16 cellular contexts compared by ENCODE assay signal in the genomic region with DNA sequence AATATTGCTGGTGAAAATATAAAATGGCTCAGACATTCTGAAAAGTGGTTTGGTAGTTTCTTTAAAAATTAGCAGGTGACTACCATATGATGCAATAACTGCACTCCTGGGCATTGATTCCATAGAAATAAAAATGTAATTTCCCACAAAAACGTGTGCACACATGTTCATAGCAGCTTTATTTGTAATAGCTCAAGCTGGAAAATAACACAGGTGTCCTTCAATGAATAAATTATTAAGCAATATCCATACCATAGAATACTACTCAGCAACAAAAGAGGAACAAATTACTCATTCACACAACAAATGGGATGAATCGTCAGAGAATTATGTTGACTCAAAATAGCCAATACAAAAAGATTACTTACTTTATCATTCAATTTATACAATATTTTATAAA.
DNase-seq lines count a peak whose midpoint lies in the region; ATAC-seq, FAIRE-seq and TF ChIP-seq lines count a peak whose summit lies in the region.
"Had no signal": no experiment of that assay in that cellular context is flagged by ENCODE, and none has a peak within 500 bp of the region (broad histone marks: within the 10 kb centered on the region; RNA-seq: fewer than 3 reads in every experiment).

No MANE protein-coding gene starts in this region.

- TF ChIP-seq CTCF in endothelial cell of umbilical vein (IDR thresholded peaks at IDR 0.05; ENCODE audit: extremely low read depth in 1 of 2, insufficient read depth in 1 of 2, low read depth in 1 of 2, low read length in 2 of 2) (no peak), foreskin keratinocyte (conservative IDR thresholded peaks at IDR 0.05) (no peak)

- no peaks in the 10 kb centered on the region for H3K9me1 ChIP-seq in endothelial cell of umbilical vein (replicated peaks; ENCODE audit: control insufficient read depth, extremely low read depth, insufficient read depth, low read length)

- H2AFZ ChIP-seq in endothelial cell of umbilical vein (ENCODE audit: low read depth, low read length): no peak overlapping the region

- intact Hi-C loops in endothelial cell of umbilical vein (cut with micrococcal nuclease): no loop called here

- FAIRE-seq in endothelial cell of umbilical vein (lab: Jason Lieb, UNC): no peak

- H3K9ac ChIP-seq in endothelial cell of umbilical vein (replicated peaks; ENCODE audit: extremely low read depth, insufficient read depth, low read length): no peak overlapping the region

- BruUV-seq in endothelial cell of umbilical vein (replicated peaks; lab: Mats Ljungman, UMichigan): no TSS peak

- H3K79me2 ChIP-seq in endothelial cell of umbilical vein (ENCODE audit: control insufficient read depth, insufficient read depth, low read length): no peaks in the 10 kb centered on the region

- TF ChIP-seq POLR2A in endothelial cell of umbilical vein (IDR thresholded peaks at IDR 0.05; ENCODE audit: low read depth, low read length): no peak

- H3K27me3 ChIP-seq in endothelial cell of umbilical vein (ENCODE audit: control insufficient read depth in 2 of 2, insufficient read depth in 2 of 2, low read length in 2 of 2) (no peaks in the 10 kb centered on the region), foreskin keratinocyte (no peaks in the 10 kb centered on the region)

- no peaks in the 10 kb centered on the region for H3K4me1 ChIP-seq in endothelial cell of umbilical vein (ENCODE audit: control insufficient read depth, extremely low read depth, insufficient read depth, low read length)
- peaks cover 15% of the 10 kb centered on the region for H3K4me1 ChIP-seq in foreskin keratinocyte

- no peaks in the 10 kb centered on the region for H3K9me3 ChIP-seq in endothelial cell of umbilical vein (replicated peaks; ENCODE audit: control insufficient read depth, insufficient read depth, low read length)

- CTCF ChIA-PET in endothelial cell of umbilical vein (lab: Charles Lee): no interaction called here

- no peaks in the 10 kb centered on the region for H4K20me1 ChIP-seq in endothelial cell of umbilical vein (replicated peaks; ENCODE audit: control insufficient read depth, extremely low read depth, insufficient read depth, low read length)

- H3K27ac ChIP-seq in endothelial cell of umbilical vein (ENCODE audit: insufficient read depth, low read depth, low read length) (no peak overlapping the region), foreskin keratinocyte (peak overlapping the region; percentile 25)

- dilution Hi-C loops in endothelial cell of umbilical vein (cut with MboI; ENCODE audit: extremely low pct_ligation_motif_present, low sequenced_read_pairs): no loop called here

- no peaks in the 10 kb centered on the region for H3K36me3 ChIP-seq in endothelial cell of umbilical vein (ENCODE audit: control insufficient read depth in 2 of 2, extremely low read depth in 1 of 2, insufficient read depth in 2 of 2, low read length in 2 of 2)

- no peak overlapping the region for H3K4me3 ChIP-seq in endothelial cell of umbilical vein (replicated peaks in 1 of 3; ENCODE audit: insufficient read depth in 1 of 3, low read depth in 1 of 3, low read length in 3 of 3)

- DNase-seq in GM03348 (ENCODE audit: low spot score) (peak; percentile 4), RKO (ENCODE audit: low spot score) (peak; percentile 10), endothelial cell of umbilical vein (ENCODE audit: low read depth, low spot score) (no peak), foreskin keratinocyte (peak; percentile 93 to 97), putamen (ENCODE audit: low spot score) (no peak), T-helper 1 cell (no peak), NCI-H345 treated with DMSO at 0.1 percent for 48 hours (lab: John Stamatoyannopoulos, UW; ENCODE audit: unreplicated experiment) (no peak)
- DNase-seq: Calu3; CD4-positive, alpha-beta T cell; GF-D8; GOT3; Kasumi-1; NCI-H187 treated with DMSO at 0.1 percent for 48 hours; NCI-H2171; NCI-H510A treated with DMSO at 0.1 percent for 48 hours had no signal

- peak; percentile 99 for ATAC-seq in foreskin keratinocyte
- ATAC-seq in HG02885 (IDR thresholded peaks at IDR 0.05; ENCODE audit: poor library complexity, unreplicated experiment): no peak

- POLR2A ChIA-PET in endothelial cell of umbilical vein (lab: Charles Lee): no interaction called here

- H3K4me2 ChIP-seq in endothelial cell of umbilical vein (ENCODE audit: insufficient read depth, low read length): no peak overlapping the region

TF ChIP-seq in endothelial cell of umbilical vein, 7 proteins besides CTCF, POLR2A, EP300 and RAD21:
- TF ChIP-seq MYC (IDR thresholded peaks at IDR 0.05; ENCODE audit: low read depth, low read length) (no peak), FOS (IDR thresholded peaks at IDR 0.05; ENCODE audit: borderline replicate concordance, insufficient read depth, low read length) (peak; percentile 45)

Comparison
In these comparisons a context has a peak if more than half of its experiments do, and no peak if none do; other contexts are left out.
1. DNase-seq: peak in GM03348 (single experiment), RKO (single experiment) and foreskin keratinocyte (2 of 2); none in endothelial cell of umbilical vein (single experiment), putamen (single experiment), T-helper 1 cell (0 of 5) and NCI-H345 treated with DMSO at 0.1 percent for 48 hours (single experiment).